ENCODE assay signal across 16 cellular contexts in genomic region chr13:26499209-26499601, GRCh38. TPM values are rescaled to one million over a fixed set of nuclear protein-coding genes. Genes with fewer than 3 reads are reported as not detected.
DNase-seq lines count a peak whose midpoint lies in the region; ATAC-seq lines count a peak whose summit lies in the region.
"Had no signal": no experiment of that assay in that cellular context is flagged by ENCODE, and none has a peak within 500 bp of the region (broad histone marks: within the 10 kb centered on the region; RNA-seq: fewer than 3 reads in every experiment).

No MANE protein-coding gene starts in this region.

- intact Hi-C loops in CD4-positive, alpha-beta memory T cell (cut with micrococcal nuclease) = loop anchor here (5.0 kb wide), 1 partner anchor 198 kb away; no protein-coding TSS in a partner anchor

- H3K4me1 ChIP-seq in ACC112 (ENCODE audit: control insufficient read depth, insufficient read depth, low read length, unreplicated experiment) (peaks cover 39% of the 10 kb centered on the region), neuron (ENCODE audit: insufficient read depth, low read length) (peaks cover 12% of the 10 kb centered on the region)
- H3K4me1 ChIP-seq in CD4-positive, alpha-beta memory T cell (ENCODE audit: insufficient read depth, low read length) = no peaks in the 10 kb centered on the region

- H3K4me3 ChIP-seq in ACC112 (ENCODE audit: low read depth, low read length) (peak overlapping the region; percentile 50; the same call in 1 of the 2 replicates), neuron (ENCODE audit: low read length) (no peak overlapping the region)
- H3K4me3 ChIP-seq in CD4-positive, alpha-beta memory T cell (ENCODE audit: low read length in 2 of 2) = no peak overlapping the region

- H3K4me1 Mint-ChIP-seq in CD4-positive, alpha-beta memory T cell = peaks cover 0 to 5% (median 2%) of the 10 kb centered on the region in 4 donors

- H3K9me3 ChIP-seq in neuron (ENCODE audit: low read length) = no peaks in the 10 kb centered on the region
- H3K9me3 ChIP-seq in CD4-positive, alpha-beta memory T cell (ENCODE audit: control insufficient read depth in 1 of 2, low read length in 2 of 2) = no peaks in the 10 kb centered on the region
- H3K9me3 ChIP-seq: neutrophil had no signal

- no peaks in the 10 kb centered on the region for H3K79me2 ChIP-seq in ACC112 (ENCODE audit: control insufficient read depth, insufficient read depth, low read length, unreplicated experiment)

- no peaks in the 10 kb centered on the region for H3K36me3 Mint-ChIP-seq in CD4-positive, alpha-beta memory T cell

- no peak overlapping the region for H3K4me3 Mint-ChIP-seq in CD4-positive, alpha-beta memory T cell
- H3K4me3 Mint-ChIP-seq: T-helper 2 cell treated with Interferon-gamma antibody and Interleukin-4, amounts not matched to agents 5 μg/mL and 100 μg/mL, for 36 hours had no signal

- CTCF ChIA-PET in CD4-positive, alpha-beta memory T cell (lab: Charles Lee; ENCODE audit: partially characterized antibody) = interaction anchor here (6.6 to 13.5 kb wide), 2 partner anchors 17 to 315 kb away, joined by 53 to 282 read pairs; no protein-coding TSS in a partner anchor

- H2AFZ ChIP-seq in ACC112 (ENCODE audit: low read length, unreplicated experiment) = peak overlapping the region; percentile 77
- peak overlapping the region; percentile 40 for H2AFZ ChIP-seq in neuron (ENCODE audit: low read depth, low read length)

- POLR2A ChIA-PET in CD4-positive, alpha-beta memory T cell (lab: Charles Lee; ENCODE audit: partially characterized antibody) = no interaction called here

- H3K27me3 ChIP-seq in ACC112 (ENCODE audit: insufficient read depth, low read length) (no peaks in the 10 kb centered on the region), neuron (ENCODE audit: insufficient read depth, low read length) (peaks cover 1% of the 10 kb centered on the region)
- no peaks in the 10 kb centered on the region for H3K27me3 ChIP-seq in CD4-positive, alpha-beta memory T cell (ENCODE audit: insufficient read depth, low read length)

- H3K36me3 ChIP-seq in ACC112 (ENCODE audit: insufficient read depth, low read length) (no peaks in the 10 kb centered on the region), neuron (ENCODE audit: insufficient read depth, low read length) (no peaks in the 10 kb centered on the region)
- H3K36me3 ChIP-seq in CD4-positive, alpha-beta memory T cell (ENCODE audit: insufficient read depth, low read length) = no peaks in the 10 kb centered on the region
- H3K36me3 ChIP-seq: neutrophil had no signal

- no peaks in the 10 kb centered on the region for H3K9me3 Mint-ChIP-seq in CD4-positive, alpha-beta memory T cell
- H3K9me3 Mint-ChIP-seq: activated T-helper 2 cell treated with anti-CD3 and anti-CD28 coated beads, Interferon-gamma antibody, Interleukin-2, Interleukin-4, amounts not matched to agents 10 μg/mL and 5 μg/mL and 100 μg/mL, durations not matched to agents 14 hours and 24 hours and 36 hours; T-helper 2 cell treated with Interferon-gamma antibody and Interleukin-4, amounts not matched to agents 5 μg/mL and 100 μg/mL, for 36 hours had no signal

- in situ Hi-C loops in SK-MEL-5 (cut with HindIII; ENCODE audit: low pct_unique_long_range_greater_than_20kb, low sequenced_read_pairs) = no loop called here

- H3K27ac Mint-ChIP-seq in CD4-positive, alpha-beta memory T cell = no peak overlapping the region
- H3K27ac Mint-ChIP-seq: activated T-helper 2 cell treated with anti-CD3 and anti-CD28 coated beads, Interferon-gamma antibody, Interleukin-2, Interleukin-4, amounts not matched to agents 10 μg/mL and 5 μg/mL and 100 μg/mL, durations not matched to agents 14 hours and 24 hours and 36 hours; T-helper 2 cell treated with Interferon-gamma antibody and Interleukin-4, amounts not matched to agents 5 μg/mL and 100 μg/mL, for 36 hours had no signal

- H3K27me3 Mint-ChIP-seq in CD4-positive, alpha-beta memory T cell = peaks cover 1 to 6% of the 10 kb centered on the region in 2 donors

- ATAC-seq in stimulated activated naive CD8-positive, alpha-beta T cell treated with anti-CD3 and anti-CD28 coated beads, Interleukin-15, Interleukin-2, amounts not matched to agents 100 U/mL and 50 U/mL, for 24 hours = no peak

- DNase-seq in ELF-1 (ENCODE audit: low read depth, low spot score) = peak; percentile 58
- peak; percentile 10 for DNase-seq in SK-MEL-5 (ENCODE audit: low read depth, low spot score)
- no peak for DNase-seq in stimulated activated naive CD8-positive, alpha-beta T cell treated with anti-CD3 and anti-CD28 coated beads, Interleukin-15, Interleukin-2, amounts not matched to agents 100 U/mL and 50 U/mL, for 24 hours
- DNase-seq in DMS114 treated with DMSO at 0.1 percent for 48 hours (lab: John Stamatoyannopoulos, UW; ENCODE audit: unreplicated experiment) = no peak
- no peak for DNase-seq in CD4-positive, alpha-beta memory T cell
- DNase-seq: activated CD4-positive, CD25-positive, alpha-beta regulatory T cell treated with anti-CD3 and anti-CD28 coated beads, Interleukin-2, amount 50 U/mL, for 72 hours; AML-193; effector CD8-positive, alpha-beta T cell; Karpas-422; NCI-H1436; NCI-H2227 treated with DMSO at 0.1 percent for 48 hours had no signal

- H3K27ac ChIP-seq in ACC112 (ENCODE audit: low read depth, low read length) = peak overlapping the region; percentile 72
- H3K27ac ChIP-seq in CD4-positive, alpha-beta memory T cell (ENCODE audit: low read depth, low read length) = no peak overlapping the region
- H3K27ac ChIP-seq: neutrophil had no signal

RNA-seq across cellular contexts. Expression of gene WASF3, which starts 58.3 kb away (rescaled TPM):
- total RNA-seq in SK-MEL-5 (2014; rRNA removed; shearing (Covaris generic)) = 17.2 and 17.4 TPM in 2 replicates
- polyA plus RNA-seq in SK-MEL-5 (2015; cell fraction: cytosol; rRNA removed) = 24.0 and 32.7 TPM in 2 replicates
- 19.1 and 23.9 TPM in 2 replicates for polyA plus RNA-seq in SK-MEL-5 (2015; cell fraction: nucleus; rRNA removed)
- total RNA-seq in CD4-positive, alpha-beta memory T cell = not detected
- not detected for polyA plus RNA-seq in CD4-positive, alpha-beta memory T cell

Comparison
In these comparisons a context has a peak if more than half of its experiments do, and no peak if none do; other contexts are left out.
1. DNase-seq: peak in ELF-1 (single experiment) and SK-MEL-5 (single experiment); none in stimulated activated naive CD8-positive, alpha-beta T cell treated with anti-CD3 and anti-CD28 coated beads, Interleukin-15, Interleukin-2, amounts not matched to agents 100 U/mL and 50 U/mL, for 24 hours (single experiment), DMS114 treated with DMSO at 0.1 percent for 48 hours (single experiment) and CD4-positive, alpha-beta memory T cell (0 of 5).
2. RNA of gene WASF3, which starts 58.3 kb away (total RNA-seq): 17.2 to 17.4 TPM in SK-MEL-5; not detected in CD4-positive, alpha-beta memory T cell; every median in the first group is over 10 times any median in the second.